ENCODE assay signal across 22 cellular contexts in the genomic region with DNA sequence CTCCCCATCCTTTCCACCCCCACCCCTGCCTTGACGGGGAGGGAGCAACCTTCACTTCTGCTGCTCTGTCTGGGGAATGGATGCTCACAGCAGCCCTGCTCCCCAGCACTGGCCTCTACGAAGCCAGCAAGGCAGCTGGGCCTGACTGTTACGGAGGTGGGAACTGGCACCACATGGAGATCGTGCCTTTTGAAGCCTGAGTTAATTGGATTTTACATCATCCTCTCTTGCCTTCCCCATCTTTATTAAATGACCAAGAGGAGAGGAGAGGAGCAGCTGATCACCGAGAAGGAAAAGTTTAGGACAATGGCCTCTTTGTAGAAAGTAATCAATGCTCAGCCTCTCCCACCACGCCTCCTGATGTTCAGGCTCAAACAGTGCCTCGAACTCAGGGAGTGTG.
A peak's percentile ranks its signal among the peaks of the same experiment; 100 is the strongest.
DNase-seq lines count a peak whose midpoint lies in the region; ATAC-seq, FAIRE-seq and TF ChIP-seq lines count a peak whose summit lies in the region.
"Had no signal": no experiment of that assay in that cellular context is flagged by ENCODE, and none has a peak within 500 bp of the region (broad histone marks: within the 10 kb centered on the region; RNA-seq: fewer than 3 reads in every experiment).

No MANE protein-coding gene starts in this region.

- peak overlapping the region; percentile 46 for H3K27ac Mint-ChIP-seq in neural crest cell (ENCODE audit: unreplicated experiment)

- ATAC-seq in esophagus mucosa (no peak), GM18498 (IDR thresholded peaks at IDR 0.05; ENCODE audit: unreplicated experiment) (no peak)
- ATAC-seq: A549, HepG2 had no signal

- no peak overlapping the region for H3K4me3 Mint-ChIP-seq in neural crest cell
- H3K4me3 Mint-ChIP-seq: CD4-positive, alpha-beta memory T cell had no signal

- H3K27ac ChIP-seq in ectodermal cell (ENCODE audit: insufficient read depth, low read depth, low read length, poor library complexity, severe bottlenecking), result peak overlapping the region; percentile 0
- no peak overlapping the region for H3K27ac ChIP-seq in adrenal gland
- no peak overlapping the region for H3K27ac ChIP-seq in left ventricle myocardium inferior (replicated peaks)
- H3K27ac ChIP-seq: A549, C4-2B had no signal

- H3K4me1 ChIP-seq in ectodermal cell (ENCODE audit: control insufficient read depth, insufficient read depth, low read length) (peaks cover 42% of the 10 kb centered on the region), adrenal gland (replicated peaks in 1 of 2) (no peaks in the 10 kb centered on the region), left ventricle myocardium inferior (no peaks in the 10 kb centered on the region)
- H3K4me1 ChIP-seq: A549, HAP-1 had no signal

- TF ChIP-seq CTCF in neural crest cell (conservative IDR thresholded peaks at IDR 0.05) (no peak), adrenal gland (IDR thresholded peaks at IDR 0.05) (no peak), left ventricle myocardium inferior (IDR thresholded peaks at IDR 0.05; ENCODE audit: borderline replicate concordance) (no peak)

- peak; percentile 45 for DNase-seq in NCI-H524 treated with DMSO at 0.1 percent for 48 hours (lab: John Stamatoyannopoulos, UW)
- DNase-seq in neural crest cell (ENCODE audit: low read depth, low spot score), result no peak
- no peak for DNase-seq in urothelium cell line (ENCODE audit: low spot score)
- no peak for DNase-seq in adrenal gland
- DNase-seq in left ventricle myocardium inferior, result no peak
- DNase-seq: BE2C; CD4-positive, alpha-beta memory T cell; COR-L47; DMS153; DMS79 treated with DMSO at 0.1 percent for 48 hours; EL; GOT3 had no signal

- peaks cover 2% of the 10 kb centered on the region for H3K27me3 Mint-ChIP-seq in neural crest cell (ENCODE audit: low read depth)

- H3K9me3 ChIP-seq in ectodermal cell (ENCODE audit: control insufficient read depth, low read length) (no peaks in the 10 kb centered on the region), adrenal gland (replicated peaks in 1 of 3) (no peaks in the 10 kb centered on the region), left ventricle myocardium inferior (replicated peaks) (peaks cover 6% of the 10 kb centered on the region)
- H3K9me3 ChIP-seq: BE2C, HAP-1 had no signal

- H3K4me3 ChIP-seq in ectodermal cell (ENCODE audit: insufficient read depth, low read depth, low read length) (no peak overlapping the region), adrenal gland (no peak overlapping the region), left ventricle myocardium inferior (no peak overlapping the region)
- H3K4me3 ChIP-seq: A549, HAP-1 had no signal

- intact Hi-C loops in adrenal gland (cut with DNase I), result no loop called here
- intact Hi-C loops in left ventricle myocardium inferior (cut with micrococcal nuclease), result no loop called here

- TF ChIP-seq POLR2A in adrenal gland (IDR thresholded peaks at IDR 0.05), result no peak

- no peaks in the 10 kb centered on the region for H3K9me3 Mint-ChIP-seq in neural crest cell

- peak; percentile 92 for FAIRE-seq in urothelium cell line (lab: Jason Lieb, UNC)
- FAIRE-seq: A549, D721Med, G401.6, GM12891, HepG2 had no signal

- H3K36me3 ChIP-seq in ectodermal cell (ENCODE audit: control insufficient read depth, insufficient read depth, low read length), result no peaks in the 10 kb centered on the region
- no peaks in the 10 kb centered on the region for H3K36me3 ChIP-seq in adrenal gland (replicated peaks in 1 of 2)
- H3K36me3 ChIP-seq in left ventricle myocardium inferior, result no peaks in the 10 kb centered on the region
- H3K36me3 ChIP-seq: BE2C, HAP-1 had no signal

- peaks cover 32% of the 10 kb centered on the region for H3K4me1 Mint-ChIP-seq in neural crest cell

- H3K27me3 ChIP-seq in ectodermal cell (ENCODE audit: control insufficient read depth, insufficient read depth, low read length, poor library complexity, severe bottlenecking), result no peaks in the 10 kb centered on the region
- no peaks in the 10 kb centered on the region for H3K27me3 ChIP-seq in adrenal gland
- H3K27me3 ChIP-seq in left ventricle myocardium inferior (ENCODE audit: low read depth), result peaks cover 56% of the 10 kb centered on the region
- H3K27me3 ChIP-seq: BE2C had no signal

- H3K36me3 Mint-ChIP-seq in neural crest cell (ENCODE audit: low read depth), result no peaks in the 10 kb centered on the region
- H3K36me3 Mint-ChIP-seq: CD4-positive, alpha-beta memory T cell had no signal

- 23 to 39% methylated on average over 7 of the region's 7 CpGs for WGBS in ectodermal cell, 2 experiments
- WGBS in adrenal gland, 4 donors, result 76 to 87% (median 78%) methylated on average over 6 to 7 of the region's 7 CpGs
